In genomic region chr2:152175368-152176112, GRCh38 we compare ENCODE assay signal across 8 cellular contexts. TPM values are rescaled to one million over a fixed set of nuclear protein-coding genes. Genes with fewer than 3 reads are reported as not detected.
A peak's percentile ranks its signal among the peaks of the same experiment; 100 is the strongest.
DNase-seq lines count a peak whose midpoint lies in the region; TF ChIP-seq lines count a peak whose summit lies in the region.

Gene STAM2, minus strand, starts transcription at chr2:152175763. Its CDS starts 121 bp downstream, at chr2:152175642.

- H3K79me1 ChIP-seq in H9 (ENCODE audit: insufficient read depth, low read depth, low read length, poor library complexity, severe bottlenecking) = no peaks in the 10 kb centered on the region

- H3F3A ChIP-seq in neural cell (ENCODE audit: insufficient read depth, low read length, poor library complexity, severe bottlenecking) = no peaks in the 10 kb centered on the region

- intact Hi-C loops in stomach (cut with DNase I; ENCODE audit: low total_unique reads) = no loop called here

- peak within 1 kb of the TSS; percentile 94 to 95 for H3K4me3 Mint-ChIP-seq in H9

- no peak within 1 kb of the TSS for H2BK5ac ChIP-seq in H9 (ENCODE audit: insufficient read length, low read length)

- no peak within 1 kb of the TSS for H2BK120ac ChIP-seq in H9 (ENCODE audit: low read depth, low read length, poor library complexity, severe bottlenecking)

- H3K9me3 ChIP-seq in H9 (ENCODE audit: control insufficient read depth, low read depth, low read length) = peaks cover 2% of the 10 kb centered on the region
- no peaks in the 10 kb centered on the region for H3K9me3 ChIP-seq in neural cell (ENCODE audit: low read length)
- H3K9me3 ChIP-seq in stomach = no peaks in the 10 kb centered on the region

- no peak within 1 kb of the TSS for H4K5ac ChIP-seq in H9 (ENCODE audit: insufficient read length, low read depth, low read length)

- peak within 1 kb of the TSS; percentile 100 for H3K27ac Mint-ChIP-seq in H9

- H3K79me2 ChIP-seq in H9 (ENCODE audit: insufficient read depth, low read length) (0 out of 2 replicates have a peak, but pooled peaks cover 1% of the 10 kb centered on the region), neural cell (replicated peaks; ENCODE audit: insufficient read depth, low read length) (peaks cover 21% of the 10 kb centered on the region)

- DNase-seq in GF-D8 (lab: John Stamatoyannopoulos, UW) = peak; percentile 71
- DNase-seq in H9 = peak; percentile 95
- peak; percentile 88 for DNase-seq in M059J (ENCODE audit: low read depth)
- peak; percentile 39 for DNase-seq in SIG-M5 (lab: John Stamatoyannopoulos, UW)
- peak; percentile 79 for DNase-seq in activated gamma-delta T cell (lab: John Stamatoyannopoulos, UW)
- peak; percentile 85 for DNase-seq in fibroblast of the conjunctiva (ENCODE audit: low read depth)
- peak; percentile 94 for DNase-seq in stomach

- no peaks in the 10 kb centered on the region for H3K27me3 ChIP-seq in H9 (ENCODE audit: insufficient read depth, low read length)
- no peaks in the 10 kb centered on the region for H3K27me3 ChIP-seq in neural cell (ENCODE audit: insufficient read depth, low read depth, low read length)
- no peaks in the 10 kb centered on the region for H3K27me3 ChIP-seq in stomach

- no peaks in the 10 kb centered on the region for H3K36me3 ChIP-seq in neural cell (ENCODE audit: insufficient read depth, low read length)
- H3K36me3 ChIP-seq in stomach = no peaks in the 10 kb centered on the region

- peak; percentile 52 for TF ChIP-seq EP300 in neural cell (conservative IDR thresholded peaks at IDR 0.05; ENCODE audit: poor library complexity, severe bottlenecking)
- peak; percentile 54 for TF ChIP-seq EP300 in stomach (IDR thresholded peaks at IDR 0.05)

- no peaks in the 10 kb centered on the region for H4K20me1 ChIP-seq in H9 (ENCODE audit: control insufficient read depth, insufficient read depth, insufficient read length)
- no peaks in the 10 kb centered on the region for H4K20me1 ChIP-seq in neural cell (ENCODE audit: insufficient read depth)

- H3K9ac ChIP-seq in H9 (ENCODE audit: extremely low read depth, insufficient read length, low read length) (peak within 1 kb of the TSS; percentile 83), neural cell (ENCODE audit: low read length) (peak within 1 kb of the TSS; percentile 93)

- H3K9me3 Mint-ChIP-seq in H9 = peaks cover 16 to 23% of the 10 kb centered on the region in 2 experiments

- TF ChIP-seq CTCF in H9 (conservative IDR thresholded peaks at IDR 0.05) = peak; percentile 96
- TF ChIP-seq CTCF in neural cell (IDR thresholded peaks at IDR 0.05; ENCODE audit: poor library complexity, severe bottlenecking) = peak; percentile 99
- peak in 6 of 7 experiments; percentile 81 to 98 (median 94) for TF ChIP-seq CTCF in stomach (IDR thresholded peaks at IDR 0.05)

- peak within 1 kb of the TSS; percentile 97 for H3K18ac ChIP-seq in H9 (ENCODE audit: insufficient read length, low read depth, low read length)

- H3K27ac ChIP-seq in H9 (ENCODE audit: insufficient read length, low read depth, low read length) = no peak within 1 kb of the TSS
- peak within 1 kb of the TSS; percentile 92 for H3K27ac ChIP-seq in neural cell (ENCODE audit: low read length)
- H3K27ac ChIP-seq in stomach = peak within 1 kb of the TSS; percentile 92 to 98 (median 95)

- no peak within 1 kb of the TSS for H3K4ac ChIP-seq in H9 (ENCODE audit: low read depth, low read length)

- no peak within 1 kb of the TSS for H2BK20ac ChIP-seq in H9 (ENCODE audit: low read depth, low read length, poor library complexity, severe bottlenecking)

- no peak within 1 kb of the TSS for H2AFZ ChIP-seq in H9 (ENCODE audit: low read length)
- peak within 1 kb of the TSS; percentile 97 for H2AFZ ChIP-seq in neural cell (ENCODE audit: low read depth, low read length)

- H2BK12ac ChIP-seq in H9 (ENCODE audit: insufficient read length, low read depth, low read length) = no peak within 1 kb of the TSS

- H2AK5ac ChIP-seq in H9 (ENCODE audit: insufficient read length, low read length) = no peak within 1 kb of the TSS

- peak within 1 kb of the TSS; percentile 89 for H3K14ac ChIP-seq in H9 (ENCODE audit: insufficient read depth, low read length)

- H3K27me3 Mint-ChIP-seq in H9 (ENCODE audit: low read depth) = peaks cover 7% of the 10 kb centered on the region

- H3K9me2 ChIP-seq in neural cell (ENCODE audit: insufficient read depth, low read length) = no peaks in the 10 kb centered on the region

- no peak within 1 kb of the TSS for H4K8ac ChIP-seq in H9 (replicated peaks; ENCODE audit: insufficient read length, low read depth, low read length)

- H3K56ac ChIP-seq in H9 (ENCODE audit: insufficient read length, low read depth, low read length) = no peak within 1 kb of the TSS

- H3T11ph ChIP-seq in H9 (ENCODE audit: low read length) = no peak within 1 kb of the TSS

- H3K4me1 ChIP-seq in H9 (ENCODE audit: insufficient read depth, low read length) (no peaks in the 10 kb centered on the region), stomach (peaks cover 22 to 52% (median 43%) of the 10 kb centered on the region in 4 donors)

- H3K23ac ChIP-seq in H9 (ENCODE audit: insufficient read length, low read depth, low read length) = no peak within 1 kb of the TSS

- peaks cover 4% of the 10 kb centered on the region for H3K23me2 ChIP-seq in H9 (ENCODE audit: insufficient read length, low read depth, low read length, poor library complexity, severe bottlenecking)

- H3K4me2 ChIP-seq in H9 (ENCODE audit: insufficient read depth, insufficient read length, low read length) (peak within 1 kb of the TSS; percentile 82), neural cell (ENCODE audit: low read length) (peak within 1 kb of the TSS; percentile 89)

- H3K4me3 ChIP-seq in neural cell (ENCODE audit: low read length) = peak within 1 kb of the TSS; percentile 87
- H3K4me3 ChIP-seq in stomach = peak within 1 kb of the TSS; percentile 64 to 89 (median 80)

- H3K4me1 Mint-ChIP-seq in H9 = peaks cover 8 to 9% of the 10 kb centered on the region in 2 experiments

- peak in 1 of 4 donors; percentile 5 for TF ChIP-seq POLR2A in stomach (IDR thresholded peaks at IDR 0.05)

- H4K91ac ChIP-seq in H9 (ENCODE audit: insufficient read length, low read depth, low read length) = no peak within 1 kb of the TSS

- H2BK15ac ChIP-seq in H9 (ENCODE audit: low read depth, low read length) = no peak within 1 kb of the TSS

- peaks cover under 1 to 8% (median 5%) of the 10 kb centered on the region in 3 experiments; a peak in 4 of 7 replicates for H3K36me3 Mint-ChIP-seq in H9 (ENCODE audit: insufficient read depth in 1 of 3, low read depth in 3 of 3)

- peak; percentile 94 for TF ChIP-seq RAD21 in neural cell (conservative IDR thresholded peaks at IDR 0.05)

- no CpG with 5 or more reads among the region's 72 CpGs for WGBS in H9 (ENCODE audit: extremely low coverage, insufficient read length, low lambda C conversion rate)
- 0 to 1% (median 0%) methylated on average over 51 to 72 of the region's 72 CpGs for WGBS in stomach, 5 donors

TF ChIP-seq in neural cell, 6 proteins besides CTCF, POLR2A, EP300 and RAD21:
- TF ChIP-seq SMC3 (conservative IDR thresholded peaks at IDR 0.05; ENCODE audit: poor library complexity) = peak; percentile 92
- peak; percentile 60 for TF ChIP-seq REST (IDR thresholded peaks at IDR 0.05; ENCODE audit: borderline replicate concordance)
- peak; percentile 44 for TF ChIP-seq POLR2AphosphoS5 (IDR thresholded peaks at IDR 0.05)
- TF ChIP-seq EZH2 (IDR thresholded peaks at IDR 0.05; ENCODE audit: borderline replicate concordance, insufficient read depth, low read length, poor library complexity, severe bottlenecking) = no peak
- TF ChIP-seq MXI1 (conservative IDR thresholded peaks at IDR 0.05; ENCODE audit: poor library complexity, severe bottlenecking) = peak; percentile 58
- peak; percentile 76 for TF ChIP-seq TAF1 (IDR thresholded peaks at IDR 0.05; ENCODE audit: low read depth)

RNA-seq across cellular contexts. Expression of gene STAM2, which starts in this region (rescaled TPM):
- 13.5 and 14.2 TPM in 2 replicates for total RNA-seq in H9 (2021)
- total RNA-seq in M059J (2014; rRNA removed; shearing (Covaris generic)) = 18.0 and 31.1 TPM in 2 replicates
- 42.5 and 47.5 TPM in 2 replicates for polyA plus RNA-seq in neural cell
- 85.9 and 98.3 TPM in 2 replicates for polyA minus RNA-seq in neural cell
- total RNA-seq in stomach = 10 to 100 TPM in 4 of 5 donors, 1 to 10 TPM in 1; 4.9 to 55.3 (median 32.6) TPM
- polyA plus RNA-seq in stomach = 1 to 10 TPM; 7.0 to 9.9 (median 7.6) TPM

Comparison
In these comparisons a context has a peak if more than half of its experiments do, and no peak if none do; other contexts are left out.
1. DNase-seq: peak in every context shown above with its lines; median percentile 95 in H9; 94 in stomach; 88 in M059J; 85 in fibroblast of the conjunctiva; 79 in activated gamma-delta T cell; 71 in GF-D8; 39 in SIG-M5.